In genomic region chr2:54568876-54569298, GRCh38 we compare ENCODE assay signal across 8 cellular contexts.
DNase-seq lines count a peak whose midpoint lies in the region; ATAC-seq and TF ChIP-seq lines count a peak whose summit lies in the region.

No MANE protein-coding gene starts in this region.

- H3K27me3 Mint-ChIP-seq in activated T-cell treated with anti-CD3 and anti-CD28 coated beads, Interleukin-2, amount 50 U/mL, for 72 hours (ENCODE audit: low read depth): no peaks in the 10 kb centered on the region
- H3K27me3 Mint-ChIP-seq in chondrocyte (ENCODE audit: low read depth): no peaks in the 10 kb centered on the region

- no peaks in the 10 kb centered on the region for H3K36me3 ChIP-seq in thyroid gland
- no peaks in the 10 kb centered on the region for H3K36me3 ChIP-seq in aorta (ENCODE audit: control insufficient read depth in 1 of 2, insufficient read depth in 2 of 2, low read length in 1 of 2)

- peak overlapping the region; percentile 91 for H3K4me3 Mint-ChIP-seq in activated T-cell treated with anti-CD3 and anti-CD28 coated beads, Interleukin-2, amount 50 U/mL, for 72 hours
- no peak overlapping the region for H3K4me3 Mint-ChIP-seq in chondrocyte (ENCODE audit: unreplicated experiment)

- H3K27ac Mint-ChIP-seq in activated T-cell treated with anti-CD3 and anti-CD28 coated beads, Interleukin-2, amount 50 U/mL, for 72 hours: peak overlapping the region; percentile 97
- H3K27ac Mint-ChIP-seq in chondrocyte (ENCODE audit: unreplicated experiment): peak overlapping the region; percentile 77

- no peak for ATAC-seq in activated T-cell treated with anti-CD3 and anti-CD28 coated beads, Interleukin-2, amount 50 U/mL, for 72 hours (replicated peaks in 1 of 2)
- ATAC-seq in HG03196 (IDR thresholded peaks at IDR 0.05; ENCODE audit: unreplicated experiment) (peak; percentile 35), aorta (ENCODE audit: low FRiP score) (no peak)

- no peak for TF ChIP-seq POLR2A in thyroid gland (IDR thresholded peaks at IDR 0.05)

- no peaks in the 10 kb centered on the region for H3K9me3 Mint-ChIP-seq in activated T-cell treated with anti-CD3 and anti-CD28 coated beads, Interleukin-2, amount 50 U/mL, for 72 hours
- no peaks in the 10 kb centered on the region for H3K9me3 Mint-ChIP-seq in chondrocyte (ENCODE audit: low read depth)

- DNase-seq in activated T-cell treated with anti-CD3 and anti-CD28 coated beads, Interleukin-2, amount 50 U/mL, for 72 hours: no peak
- DNase-seq in activated T-cell treated with anti-CD3 and anti-CD28 coated beads for 4 hours (no peak), chondrocyte (ENCODE audit: low spot score) (no peak), thyroid gland (no peak), AML-193 (lab: John Stamatoyannopoulos, UW) (no peak), aorta (no peak)
- DNase-seq in activated effector memory CD4-positive, alpha-beta T cell treated with anti-CD3 and anti-CD28 coated beads, Interleukin-2, amount 50 U/mL, for 16 hours: no peak

- peaks cover 43 to 78% of the 10 kb centered on the region in 2 donors for H3K4me1 ChIP-seq in thyroid gland
- H3K4me1 ChIP-seq in aorta (ENCODE audit: control insufficient read depth in 1 of 2, insufficient read depth in 2 of 2, low read length in 2 of 2): peaks cover 15 to 22% of the 10 kb centered on the region in 2 donors

- H3K27me3 ChIP-seq in thyroid gland (no peaks in the 10 kb centered on the region), aorta (ENCODE audit: control insufficient read depth in 1 of 2, insufficient read depth in 2 of 2, low read length in 1 of 2) (no peaks in the 10 kb centered on the region)

- intact Hi-C loops in thyroid gland (cut with DNase I): no loop called here
- intact Hi-C loops in aorta (cut with DNase I): no loop called here

- peaks cover 98% of the 10 kb centered on the region for H3K4me1 Mint-ChIP-seq in activated T-cell treated with anti-CD3 and anti-CD28 coated beads, Interleukin-2, amount 50 U/mL, for 72 hours (ENCODE audit: low read depth)
- peaks cover 62% of the 10 kb centered on the region for H3K4me1 Mint-ChIP-seq in chondrocyte (ENCODE audit: low read depth)

- H3K36me3 Mint-ChIP-seq in activated T-cell treated with anti-CD3 and anti-CD28 coated beads, Interleukin-2, amount 50 U/mL, for 72 hours (ENCODE audit: insufficient read depth in 2 of 2): peaks cover 0 to 5% of the 10 kb centered on the region in 2 donors
- peaks cover 2% of the 10 kb centered on the region for H3K36me3 Mint-ChIP-seq in chondrocyte (ENCODE audit: low read depth)

- WGBS in thyroid gland, 2 donors: 41 to 49% methylated on average over 5 of the region's 5 CpGs
- 48% methylated on average over 5 of the region's 5 CpGs for WGBS in aorta, 2 donors

- H3K4me3 ChIP-seq in thyroid gland (replicated peaks in 1 of 3): no peak overlapping the region
- no peak overlapping the region for H3K4me3 ChIP-seq in aorta (ENCODE audit: low read length in 2 of 2)

- H3K9me3 ChIP-seq in thyroid gland (no peaks in the 10 kb centered on the region), aorta (ENCODE audit: control insufficient read depth, low read length) (no peaks in the 10 kb centered on the region)

- TF ChIP-seq CTCF in chondrocyte (IDR thresholded peaks at IDR 0.05) (no peak), thyroid gland (IDR thresholded peaks at IDR 0.05) (no peak)

- H3K27ac ChIP-seq in thyroid gland: peak overlapping the region; percentile 22 to 74 (median 28)
- no peak overlapping the region for H3K27ac ChIP-seq in aorta (ENCODE audit: low read depth in 1 of 2, low read length in 2 of 2)

Comparison
In these comparisons a context has a peak if more than half of its experiments do, and no peak if none do; other contexts are left out.
1. H3K27ac ChIP-seq: peak in thyroid gland (3 of 3); none in aorta (0 of 2).